ENCODE assay signal across 8 cellular contexts in the genomic region with DNA sequence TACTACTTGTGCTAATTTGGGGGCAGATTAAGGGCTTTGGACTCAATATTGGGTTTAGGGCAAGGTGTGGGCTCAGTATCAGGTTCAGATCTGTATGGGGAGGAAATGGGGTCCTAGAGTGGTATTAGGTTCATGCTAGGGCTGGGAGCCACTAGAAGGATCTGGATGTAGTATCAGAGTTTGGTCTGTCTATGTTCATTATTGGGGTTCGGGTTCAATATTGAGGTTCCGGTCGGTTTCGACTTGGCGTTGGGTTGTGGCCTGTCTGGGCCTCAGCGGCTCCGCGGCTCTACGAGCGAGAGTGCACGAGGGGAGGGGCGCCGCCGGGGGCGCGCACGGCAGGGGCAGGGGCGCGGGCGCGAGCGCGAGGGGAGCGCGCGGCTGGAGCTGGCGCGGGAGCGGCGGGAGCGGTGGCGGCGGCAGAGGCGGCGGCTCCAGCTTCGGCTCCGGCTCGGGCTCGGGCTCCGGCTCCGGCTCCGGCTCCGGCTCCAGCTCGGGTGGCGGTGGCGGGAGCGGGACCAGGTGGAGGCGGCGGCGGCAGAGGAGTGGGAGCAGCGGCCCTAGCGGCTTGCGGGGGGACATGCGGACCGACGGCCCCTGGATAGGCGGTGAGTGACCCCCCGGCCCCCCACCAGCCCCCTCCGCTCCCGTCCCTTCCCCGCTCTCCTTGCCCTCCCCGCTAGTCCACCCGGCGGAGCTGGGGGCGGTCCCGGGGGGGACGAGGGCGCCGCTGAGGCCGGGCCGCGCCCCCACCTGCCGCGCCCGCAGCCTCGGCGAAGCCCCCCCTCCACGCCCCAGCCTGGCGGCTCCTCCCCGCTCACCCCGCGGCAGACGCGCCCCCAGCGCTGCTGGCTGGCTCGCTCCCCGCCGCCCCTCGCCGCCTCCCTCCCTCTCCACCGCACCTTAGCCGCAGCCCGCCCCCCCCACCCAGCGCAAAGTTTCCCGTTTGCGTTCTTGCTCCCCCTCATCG. TPM values are rescaled to one million over a fixed set of nuclear protein-coding genes. Genes with fewer than 3 reads are reported as not detected.
DNase-seq lines count a peak whose midpoint lies in the region; ATAC-seq and TF ChIP-seq lines count a peak whose summit lies in the region.

Gene PTPRF (plus strand): TSS at position 401 of the 970 bp plus-strand sequence. CDS start 14,193 bp downstream, outside the sequence.

- peaks cover 39 to 44% (median 41%) of the 10 kb centered on the region in 3 donors for H3K27me3 Mint-ChIP-seq in CD14-positive monocyte (ENCODE audit: low read depth in 3 of 3)

- TF ChIP-seq POLR2A in breast epithelium (IDR thresholded peaks at IDR 0.05), result no peak

- H3K4me3 ChIP-seq in SJCRH30 (peak within 1 kb of the TSS; percentile 81), breast epithelium (peak within 1 kb of the TSS; percentile 59 to 97 (median 88)), iPS-18a (ENCODE audit: low read length) (peak within 1 kb of the TSS; percentile 89), retinal pigment epithelial cell (ENCODE audit: low read length) (peak within 1 kb of the TSS; percentile 75)

- no peak within 1 kb of the TSS for H3K27ac Mint-ChIP-seq in CD14-positive monocyte

- H3K27ac ChIP-seq in SJCRH30 (peak within 1 kb of the TSS; percentile 4; the same call in 1 of the 2 replicates), breast epithelium (peak within 1 kb of the TSS; percentile 85 to 98), iPS-18a (ENCODE audit: low read length) (no peak within 1 kb of the TSS)

- DNase-seq in CD14-positive monocyte (ENCODE audit: low spot score) (no peak), HT-29 (ENCODE audit: low spot score) (peak; percentile 71), SJCRH30 (peak; percentile 66 to 78), breast epithelium (ENCODE audit: low spot score in 2 of 2) (peak in 1 of 2 donors; percentile 73), retinal pigment epithelial cell (ENCODE audit: low read depth) (no peak), inferior parietal cortex (ENCODE audit: extremely low spot score) (no peak)

- no peaks in the 10 kb centered on the region for H3K9me3 ChIP-seq in SJCRH30 (replicated peaks)
- no peaks in the 10 kb centered on the region for H3K9me3 ChIP-seq in breast epithelium
- H3K9me3 ChIP-seq in iPS-18a (ENCODE audit: control insufficient read depth, low read depth, low read length), result no peaks in the 10 kb centered on the region

- TF ChIP-seq CTCF in CD14-positive monocyte (IDR thresholded peaks at IDR 0.05), result no peak
- no peak for TF ChIP-seq CTCF in breast epithelium (IDR thresholded peaks at IDR 0.05)
- no peak for TF ChIP-seq CTCF in retinal pigment epithelial cell (conservative IDR thresholded peaks at IDR 0.05; ENCODE audit: low read depth, low read length)

- H3K9ac ChIP-seq in iPS-18a (ENCODE audit: low read length), result peak within 1 kb of the TSS; percentile 77

- peaks cover 12% of the 10 kb centered on the region for H3K4me1 Mint-ChIP-seq in CD14-positive monocyte

- H3K9me3 Mint-ChIP-seq in CD14-positive monocyte, result peaks cover 0 to 9% (median 6%) of the 10 kb centered on the region in 7 donors

- peaks cover 4 to 7% of the 10 kb centered on the region in 2 donors for H3K36me3 Mint-ChIP-seq in CD14-positive monocyte

- no peak for ATAC-seq in HG03342 (IDR thresholded peaks at IDR 0.05; ENCODE audit: unreplicated experiment)

- no peaks in the 10 kb centered on the region for H3K27me3 ChIP-seq in SJCRH30
- no peaks in the 10 kb centered on the region for H3K27me3 ChIP-seq in breast epithelium
- H3K27me3 ChIP-seq in iPS-18a (ENCODE audit: control insufficient read depth, insufficient read depth, low read length), result peaks cover 19% of the 10 kb centered on the region

- intact Hi-C loops in CD14-positive monocyte (cut with micrococcal nuclease), result loop anchor here in 1 of 2 donors (10.0 kb wide), 1 partner anchor 404 kb away; the partner anchor contains the start of gene ARTN
- intact Hi-C loops in breast epithelium (cut with DNase I; ENCODE audit: low total_unique reads), result loop anchor here (10.0 kb wide), 1 partner anchor 444 kb away; the partner anchor contains the start of genes ATP6V0B, B4GALT2 and DPH2

- H3K4me1 ChIP-seq in SJCRH30 (peaks cover 12% of the 10 kb centered on the region; the same call in 1 of the 2 replicates), breast epithelium (peaks cover 0 to 15% of the 10 kb centered on the region in 2 donors), iPS-18a (ENCODE audit: control insufficient read depth, low read depth, low read length) (peaks cover 28% of the 10 kb centered on the region)

- peak within 1 kb of the TSS; percentile 81 to 98 for H3K4me3 Mint-ChIP-seq in CD14-positive monocyte

- H3K36me3 ChIP-seq in SJCRH30, result no peaks in the 10 kb centered on the region
- H3K36me3 ChIP-seq in breast epithelium, result no peaks in the 10 kb centered on the region
- no peaks in the 10 kb centered on the region for H3K36me3 ChIP-seq in iPS-18a (ENCODE audit: control insufficient read depth, low read depth, low read length)

RNA-seq across cellular contexts. Expression of gene PTPRF, which starts in this region (rescaled TPM):
- not detected for polyA plus RNA-seq in CD14-positive monocyte
- 101 and 122 TPM in 2 replicates for total RNA-seq in HT-29 (2014; rRNA removed; shearing (Covaris generic))
- 32.6 and 34.1 TPM in 2 replicates for total RNA-seq in SJCRH30 (2014; rRNA removed; shearing (Covaris generic))
- total RNA-seq in breast epithelium, result 100 to 1,000 TPM; 109 to 149 (median 116) TPM

Comparison
In these comparisons a context has a peak if more than half of its experiments do, and no peak if none do; other contexts are left out.
1. DNase-seq: peak in HT-29 (single experiment) and SJCRH30 (2 of 2); none in CD14-positive monocyte (single experiment), retinal pigment epithelial cell (single experiment) and inferior parietal cortex (single experiment).
2. Peak in every context shown above with its lines, with median percentiles within 50 percentile points of each other: H3K4me3 ChIP-seq.